In the genomic region with DNA sequence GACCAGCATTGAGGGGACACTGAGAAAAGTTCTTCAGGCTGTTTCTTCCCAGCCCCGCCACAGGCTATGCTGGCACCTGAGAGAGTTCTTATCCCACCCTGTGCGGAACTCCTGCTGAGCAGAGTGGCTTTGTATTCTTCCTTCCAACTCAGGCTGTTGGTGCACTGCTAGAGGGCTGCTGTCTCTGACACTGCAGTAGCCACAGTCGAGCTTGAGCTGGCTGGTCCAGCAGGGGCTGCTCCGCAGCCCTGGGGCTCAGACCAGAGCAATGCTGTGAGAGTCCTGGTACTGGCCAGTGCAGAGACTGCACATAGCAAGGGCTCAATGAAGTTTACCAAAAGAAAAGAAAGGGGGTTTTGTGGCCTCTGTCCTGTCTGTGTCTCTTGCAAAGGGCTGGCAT, we compare ENCODE assay signal across 2 cellular contexts.
TF ChIP-seq lines count a peak whose summit lies in the region.

No MANE protein-coding gene starts in this region.

TF ChIP-seq in SK-N-SH, 30 proteins besides CTCF, POLR2A, EP300 and RAD21 (continued from another document):
- TF ChIP-seq MXI1 (IDR thresholded peaks at IDR 0.05; ENCODE audit: low read depth, low read length) (no peak), JUND (IDR thresholded peaks at IDR 0.05) (no peak), NRF1 (IDR thresholded peaks at IDR 0.05; ENCODE audit: low read depth, low read length) (no peak), ELF1 (IDR thresholded peaks at IDR 0.05) (no peak)
- TF ChIP-seq, protein P1, sequence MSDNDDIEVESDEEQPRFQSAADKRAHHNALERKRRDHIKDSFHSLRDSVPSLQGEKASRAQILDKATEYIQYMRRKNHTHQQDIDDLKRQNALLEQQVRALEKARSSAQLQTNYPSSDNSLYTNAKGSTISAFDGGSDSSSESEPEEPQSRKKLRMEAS (IDR thresholded peaks at IDR 0.05; ENCODE audit: low read depth): no peak

TF ChIP-seq in SK-N-SH treated with all-trans-retinoic acid at 6 μM for 48 hours, 23 proteins besides CTCF, POLR2A, EP300 and RAD21 (continued from another document):
- TF ChIP-seq ARNTL (CRISPR knock-in tag; IDR thresholded peaks at IDR 0.05; ENCODE audit: borderline replicate concordance, low read depth) (no peak), ZC3H10 (CRISPR knock-in tag; IDR thresholded peaks at IDR 0.05) (no peak), ZFP3 (CRISPR knock-in tag; IDR thresholded peaks at IDR 0.05) (no peak), CSDC2 (CRISPR knock-in tag; IDR thresholded peaks at IDR 0.05) (no peak), TOX (CRISPR knock-in tag; IDR thresholded peaks at IDR 0.05; ENCODE audit: borderline replicate concordance) (no peak)
